8 cellular contexts compared by ENCODE assay signal in genomic region chr12:30753761-30754382, GRCh38. TPM values are rescaled to one million over a fixed set of nuclear protein-coding genes. Genes with fewer than 3 reads are reported as not detected.
A peak's percentile ranks its signal among the peaks of the same experiment; 100 is the strongest.
DNase-seq lines count a peak whose midpoint lies in the region; ATAC-seq and TF ChIP-seq lines count a peak whose summit lies in the region.

No MANE protein-coding gene starts in this region.

- H3K9me2 ChIP-seq in GM23248 (ENCODE audit: insufficient read depth), result no peaks in the 10 kb centered on the region

- H3K9me3 ChIP-seq in GM23248 (ENCODE audit: low read depth), result no peaks in the 10 kb centered on the region
- H3K9me3 ChIP-seq in SJSA1 (replicated peaks), result no peaks in the 10 kb centered on the region
- no peaks in the 10 kb centered on the region for H3K9me3 ChIP-seq in esophagus (ENCODE audit: control insufficient read depth in 2 of 2, insufficient read depth in 1 of 2, low read depth in 1 of 2, low read length in 1 of 2)
- no peaks in the 10 kb centered on the region for H3K9me3 ChIP-seq in osteoblast (ENCODE audit: low read depth, low read length)

- peaks cover 46% of the 10 kb centered on the region for H3K4me1 ChIP-seq in GM23248 (ENCODE audit: insufficient read depth)
- H3K4me1 ChIP-seq in SJSA1 (replicated peaks), result peaks cover 12% of the 10 kb centered on the region
- no peaks in the 10 kb centered on the region for H3K4me1 ChIP-seq in esophagus (ENCODE audit: control insufficient read depth in 2 of 2, insufficient read depth in 2 of 2, low read length in 1 of 2)
- peaks cover 23% of the 10 kb centered on the region for H3K4me1 ChIP-seq in osteoblast (ENCODE audit: insufficient read depth, low read length)

- no peaks in the 10 kb centered on the region for H3K27me3 ChIP-seq in GM23248 (replicated peaks; ENCODE audit: insufficient read depth)
- H3K27me3 ChIP-seq in SJSA1 (replicated peaks), result no peaks in the 10 kb centered on the region
- no peaks in the 10 kb centered on the region for H3K27me3 ChIP-seq in esophagus (ENCODE audit: control insufficient read depth in 1 of 2, insufficient read depth in 2 of 2, low read length in 2 of 2)
- H3K27me3 ChIP-seq in osteoblast (ENCODE audit: insufficient read depth, low read length), result no peaks in the 10 kb centered on the region

- H2AFZ ChIP-seq in GM23248, result peak overlapping the region; percentile 72
- peak overlapping the region; percentile 89 for H2AFZ ChIP-seq in osteoblast (ENCODE audit: low read length)

- DNase-seq in AG08396 (ENCODE audit: low spot score) (peak; percentile 23), GM23248 (peak; percentile 62), SJSA1 (ENCODE audit: low read depth in 1 of 2, low spot score in 2 of 2) (peak in 1 of 2 experiments; percentile 40), osteoblast (ENCODE audit: insufficient read length, low spot score, missing footprints) (peak; percentile 71), HPDE6-E6E7 (ENCODE audit: extremely low spot score) (no peak), NCI-H187 treated with DMSO at 0.1 percent for 48 hours (lab: John Stamatoyannopoulos, UW) (no peak)

- no peak for ATAC-seq in GM19455 (IDR thresholded peaks at IDR 0.05; ENCODE audit: unreplicated experiment)

- H3K36me3 ChIP-seq in GM23248 (ENCODE audit: low read depth) (0 out of 2 replicates have a peak, but pooled peaks cover 5% of the 10 kb centered on the region), SJSA1 (peaks cover 22% of the 10 kb centered on the region), esophagus (ENCODE audit: control insufficient read depth in 2 of 2, insufficient read depth in 2 of 2, low read length in 1 of 2) (no peaks in the 10 kb centered on the region), osteoblast (ENCODE audit: insufficient read depth, low read length) (peaks cover 7% of the 10 kb centered on the region)

- H3K4me3 ChIP-seq in GM23248, result peak overlapping the region; percentile 85
- H3K4me3 ChIP-seq in SJSA1, result peak overlapping the region; percentile 89
- peak overlapping the region; percentile 68 for H3K4me3 ChIP-seq in esophagus (ENCODE audit: low read depth in 1 of 2, low read length in 2 of 2)
- H3K4me3 ChIP-seq in osteoblast (ENCODE audit: insufficient read depth, low read length), result peak overlapping the region; percentile 89

- H3K4me2 ChIP-seq in GM23248 (ENCODE audit: unreplicated experiment), result peak overlapping the region; percentile 94
- H3K4me2 ChIP-seq in osteoblast (ENCODE audit: insufficient read depth, low read length), result peak overlapping the region; percentile 90

- H4K20me1 ChIP-seq in GM23248 (ENCODE audit: insufficient read depth) (no peaks in the 10 kb centered on the region), osteoblast (ENCODE audit: insufficient read depth, low read length) (peaks cover 14% of the 10 kb centered on the region)

- no peak for TF ChIP-seq CTCF in osteoblast (IDR thresholded peaks at IDR 0.05; ENCODE audit: extremely low read depth, low read depth, low read length)

- 0 out of 2 replicates have a peak, but pooled peaks cover 16% of the 10 kb centered on the region for H3F3A ChIP-seq in GM23248 (ENCODE audit: insufficient read depth)

- H3K79me2 ChIP-seq in GM23248 (ENCODE audit: insufficient read depth) (peaks cover 55% of the 10 kb centered on the region), osteoblast (ENCODE audit: insufficient read depth, low read length) (peaks cover 54% of the 10 kb centered on the region)

- in situ Hi-C loops in GM23248 (cut with MboI), result no loop called here

- 3 to 5% methylated on average over 18 of the region's 18 CpGs for WGBS in GM23248 (ENCODE audit: low coverage in 1 of 2, low lambda C conversion rate in 2 of 2, missing lambda C conversion rate in 2 of 2), 2 experiments
- 11 to 12% methylated on average over 18 of the region's 18 CpGs for WGBS in esophagus, 2 donors

- H3K9ac ChIP-seq in GM23248, result peak overlapping the region; percentile 82

- H3K27ac ChIP-seq in GM23248 (peak overlapping the region; percentile 70), SJSA1 (no peak overlapping the region; the same call in 1 of the 2 replicates), esophagus (ENCODE audit: low read depth in 2 of 2, low read length in 1 of 2) (peak overlapping the region; percentile 88 to 90), osteoblast (ENCODE audit: low read depth, low read length) (peak overlapping the region; percentile 69)

RNA-seq across cellular contexts. Expression of gene CAPRIN2, which starts 0.9 kb away (rescaled TPM):
- 24.7 and 33.0 TPM in 2 replicates for total RNA-seq in GM23248 (2014; rRNA removed; shearing (Covaris generic))
- polyA plus RNA-seq in GM23248 (2016; fragmentation: Nextera tagmentation; extraction: Ambion mirVana) (19.3 and 20.1 TPM in 2 replicates), esophagus (10 to 100 TPM in 1 of 2 donors, 1 to 10 TPM in 1; 6.0 to 11.0 TPM)
- 29.4 and 36.5 TPM in 2 replicates for total RNA-seq in SJSA1 (2014; rRNA removed; shearing (Covaris generic))
- total RNA-seq in osteoblast, result 32.9 and 42.7 TPM in 2 replicates

RNA-seq across cellular contexts. Expression of gene IPO8, which starts 58.2 kb away (rescaled TPM):
- 21.4 and 22.8 TPM in 2 replicates for total RNA-seq in GM23248 (2014; rRNA removed; shearing (Covaris generic))
- 10.1 and 10.9 TPM in 2 replicates for polyA plus RNA-seq in GM23248 (2016; fragmentation: Nextera tagmentation; extraction: Ambion mirVana)
- 14.7 and 21.0 TPM in 2 replicates for total RNA-seq in SJSA1 (2014; rRNA removed; shearing (Covaris generic))
- 10 to 100 TPM in 1 of 2 donors, 1 to 10 TPM in 1; 4.9 to 12.2 TPM for polyA plus RNA-seq in esophagus
- 25.7 and 28.6 TPM in 2 replicates for total RNA-seq in osteoblast

Comparison
In these comparisons a context has a peak if more than half of its experiments do, and no peak if none do; other contexts are left out.
1. DNase-seq: peak in AG08396 (single experiment), GM23248 (single experiment) and osteoblast (single experiment); none in HPDE6-E6E7 (single experiment) and NCI-H187 treated with DMSO at 0.1 percent for 48 hours (single experiment).
2. Peak in every context shown above with its lines, with median percentiles within 50 percentile points of each other: H3K4me3 ChIP-seq.